Comparison of ENCODE assay signal across 23 cellular contexts in genomic region chr14:83485591-83485990, GRCh38.
"Had no signal": no experiment of that assay in that cellular context is flagged by ENCODE, and none has a peak within 500 bp of the region (broad histone marks: within the 10 kb centered on the region; RNA-seq: fewer than 3 reads in every experiment).

No MANE protein-coding gene starts in this region.

- DNase-seq: activated CD4-positive, alpha-beta T cell treated with anti-CD3 and anti-CD28 coated beads for 1 hour; activated CD4-positive, alpha-beta T cell treated with anti-CD3 and anti-CD28 coated beads, Interleukin-2, amount 10 ng/mL, durations not matched to agents 7 days and 5 days; activated CD8-positive, alpha-beta T cell treated with anti-CD3 and anti-CD28 coated beads for 36 hours; activated T-cell treated with anti-CD3 and anti-CD28 coated beads, Interleukin-2, amount 50 U/mL, for 48 hours; adrenal gland; foreskin melanocyte; heart right ventricle; left ventricle myocardium inferior; mesendoderm; mucosa of descending colon; right cardiac atrium; stimulated activated CD4-positive, alpha-beta T cell treated with anti-CD3 and anti-CD28 coated beads, Interleukin-15, amount 100 ng/mL, for 24 hours; stimulated activated naive CD4-positive, alpha-beta T cell; T1000; tibial artery; upper lobe of right lung had no signal

- H3K27me3 ChIP-seq: adrenal gland, ascending aorta, heart right ventricle, suprapubic skin, tibial artery, upper lobe of right lung had no signal

- H3K4me1 ChIP-seq: adrenal gland, ascending aorta, heart right ventricle, left ventricle myocardium inferior, suprapubic skin, tibial artery, upper lobe of right lung had no signal

- H3K9me3 ChIP-seq: ascending aorta, heart right ventricle, left ventricle myocardium inferior, mucosa of descending colon, suprapubic skin, tibial artery, upper lobe of right lung had no signal

- H3K27ac ChIP-seq: adrenal gland, ascending aorta, heart right ventricle, left ventricle myocardium inferior, suprapubic skin, tibial artery, upper lobe of right lung had no signal

- H3K36me3 ChIP-seq: adrenal gland, ascending aorta, heart right ventricle, left ventricle myocardium inferior, suprapubic skin, tibial artery, upper lobe of right lung had no signal

- ATAC-seq: activated CD8-positive, alpha-beta T cell treated with anti-CD3 and anti-CD28 coated beads for 36 hours; activated naive CD4-positive, alpha-beta T cell treated with anti-CD3 and anti-CD28 coated beads, Interleukin-2, amount 50 U/mL, for 72 hours; esophagus mucosa; heart right ventricle; mucosa of descending colon; natural killer cell treated with Interleukin-12 subunit alpha and Interleukin-12 subunit beta and Interleukin-15 and Interleukin-18, amount 100 ng/mL, for 72 hours; right cardiac atrium; upper lobe of right lung; WTC11 had no signal

- H3K4me3 ChIP-seq: adrenal gland, ascending aorta, heart right ventricle, left ventricle myocardium inferior, lung, mucosa of descending colon, suprapubic skin, tibial artery, upper lobe of right lung had no signal
